In genomic region chr2:9681427-9681817, GRCh38 we compare ENCODE assay signal across 15 cellular contexts. TPM values are rescaled to one million over a fixed set of nuclear protein-coding genes. Genes with fewer than 3 reads are reported as not detected.
DNase-seq lines count a peak whose midpoint lies in the region; ATAC-seq and TF ChIP-seq lines count a peak whose summit lies in the region.
"Had no signal": no experiment of that assay in that cellular context is flagged by ENCODE, and none has a peak within 500 bp of the region (broad histone marks: within the 10 kb centered on the region; RNA-seq: fewer than 3 reads in every experiment).

No MANE protein-coding gene starts in this region.

- no peaks in the 10 kb centered on the region for H3K27me3 Mint-ChIP-seq in T-cell
- H3K27me3 Mint-ChIP-seq in central memory CD8-positive, alpha-beta T cell = no peaks in the 10 kb centered on the region
- H3K27me3 Mint-ChIP-seq: stimulated activated naive CD8-positive, alpha-beta T cell treated with anti-CD3 and anti-CD28 coated beads, Interleukin-15, amount 100 ng/mL, for 72 hours had no signal

- DNase-seq in activated gamma-delta T cell treated with Interleukin-2 at 50 U/mL for 16 hours (peak; percentile 44), activated gamma-delta T cell (lab: John Stamatoyannopoulos, UW) (no peak), T-cell (peak in 27 of 34 experiments; percentile 8 to 53 (median 32)), spleen (no peak), NCI-H1417 treated with DMSO at 0.1 percent for 48 hours (lab: John Stamatoyannopoulos, UW) (no peak)
- peak in 1 of 2 donors; percentile 37 for DNase-seq in central memory CD8-positive, alpha-beta T cell (ENCODE audit: low spot score in 2 of 2)
- DNase-seq: activated CD4-positive, alpha-beta T cell treated with anti-CD3 and anti-CD28 coated beads for 1 hour; cortex of kidney; NCI-H2029; NCI-H748 treated with DMSO at 0.1 percent for 48 hours; SHP77 treated with DMSO at 0.1 percent for 48 hours; stimulated activated CD4-positive, alpha-beta T cell treated with anti-CD3 and anti-CD28 coated beads, Interleukin-2, amount 100 ng/mL, for 48 hours; stimulated activated naive CD8-positive, alpha-beta T cell treated with anti-CD3 and anti-CD28 coated beads, Interleukin-15, amount 100 ng/mL, for 72 hours had no signal

- H3K4me1 Mint-ChIP-seq in T-cell = peaks cover 0 to 17% (median 9%) of the 10 kb centered on the region in 3 donors
- H3K4me1 Mint-ChIP-seq in central memory CD8-positive, alpha-beta T cell = peaks cover 21% of the 10 kb centered on the region

- no peaks in the 10 kb centered on the region for H3K36me3 ChIP-seq in spleen

- peak; percentile 71 to 96 (median 76) for ATAC-seq in T-cell (replicated peaks in 1 of 4)
- peak; percentile 92 for ATAC-seq in central memory CD8-positive, alpha-beta T cell (replicated peaks; ENCODE audit: extremely low read depth, poor library complexity, severe bottlenecking)
- ATAC-seq in GM21381 (IDR thresholded peaks at IDR 0.05; ENCODE audit: unreplicated experiment) = no peak
- ATAC-seq in GM19455 (IDR thresholded peaks at IDR 0.05; ENCODE audit: unreplicated experiment) = no peak
- ATAC-seq: stimulated activated naive CD8-positive, alpha-beta T cell treated with anti-CD3 and anti-CD28 coated beads, Interleukin-15, amount 100 ng/mL, for 72 hours had no signal

- H3K9me3 Mint-ChIP-seq in T-cell = no peaks in the 10 kb centered on the region
- no peaks in the 10 kb centered on the region for H3K9me3 Mint-ChIP-seq in central memory CD8-positive, alpha-beta T cell
- H3K9me3 Mint-ChIP-seq: stimulated activated naive CD8-positive, alpha-beta T cell treated with anti-CD3 and anti-CD28 coated beads, Interleukin-15, amount 100 ng/mL, for 72 hours had no signal

- intact Hi-C loops in spleen (cut with DNase I; ENCODE audit: low total_unique reads) = no loop called here

- no peak for TF ChIP-seq POLR2A in spleen (IDR thresholded peaks at IDR 0.05)

- H3K4me1 ChIP-seq in spleen = peaks cover 0 to 22% (median 7%) of the 10 kb centered on the region in 6 donors

- H3K9me3 ChIP-seq in spleen = peaks cover 0 to 9% (median 0%) of the 10 kb centered on the region in 8 donors

- H3K27ac Mint-ChIP-seq in T-cell = peak overlapping the region; percentile 81 to 85
- H3K27ac Mint-ChIP-seq in central memory CD8-positive, alpha-beta T cell (ENCODE audit: low read depth) = peak overlapping the region; percentile 82

- WGBS in spleen, 5 donors = 28 to 50% (median 32%) methylated on average over 7 of the region's 7 CpGs

- peak overlapping the region in 5 of 8 donors; percentile 27 to 52 (median 36) for H3K27ac ChIP-seq in spleen

- TF ChIP-seq CTCF in spleen (IDR thresholded peaks at IDR 0.05 in 8 of 11, conservative IDR thresholded peaks at IDR 0.05 in 3 of 11) = no peak

- POLR2A ChIA-PET in T-cell (lab: Charles Lee) = interaction anchor here (0.6 to 1.0 kb wide), 2 partner anchors 51 to 1780 kb away, joined by 3 to 6 read pairs; partner anchors contain the start of gene YWHAQ (in 1 of the 2)

- H3K27me3 ChIP-seq in spleen (replicated peaks in 1 of 7) = no peaks in the 10 kb centered on the region

- no peak overlapping the region for H3K4me3 Mint-ChIP-seq in T-cell
- H3K4me3 Mint-ChIP-seq in central memory CD8-positive, alpha-beta T cell = peak overlapping the region; percentile 31
- H3K4me3 Mint-ChIP-seq: stimulated activated naive CD8-positive, alpha-beta T cell treated with anti-CD3 and anti-CD28 coated beads, Interleukin-15, amount 100 ng/mL, for 72 hours had no signal

- H3K4me3 ChIP-seq in spleen = no peak overlapping the region

- no peaks in the 10 kb centered on the region for H3K36me3 Mint-ChIP-seq in T-cell
- H3K36me3 Mint-ChIP-seq in central memory CD8-positive, alpha-beta T cell (ENCODE audit: insufficient read depth) = peaks cover 3% of the 10 kb centered on the region

- CTCF ChIA-PET in T-cell (lab: Charles Lee) = interaction anchor here in 1 of 2 donors (0.7 to 1.8 kb wide), 2 partner anchors 22 to 999 kb away, joined by 3 to 5 read pairs; partner anchors contain the start of gene ID2

RNA-seq across cellular contexts. Expression of gene YWHAQ, which starts 50.6 kb away (rescaled TPM):
- total RNA-seq in T-cell (100 to 1,000 TPM; 104 to 141 (median 139) TPM), spleen (100 to 1,000 TPM; 118 to 162 (median 136) TPM)
- 100 to 1,000 TPM in 2 of 3 donors, 10 to 100 TPM in 1; 69.0 to 129 (median 124) TPM for polyA plus RNA-seq in spleen

Comparison
In these comparisons a context has a peak if more than half of its experiments do, and no peak if none do; other contexts are left out.
1. DNase-seq: peak in activated gamma-delta T cell treated with Interleukin-2 at 50 U/mL for 16 hours (single experiment) and T-cell (27 of 34); none in activated gamma-delta T cell (single experiment), spleen (single experiment) and NCI-H1417 treated with DMSO at 0.1 percent for 48 hours (single experiment).
2. ATAC-seq: peak in T-cell (4 of 4) and central memory CD8-positive, alpha-beta T cell (single experiment); none in GM21381 (single experiment) and GM19455 (single experiment).